In the genomic region with DNA sequence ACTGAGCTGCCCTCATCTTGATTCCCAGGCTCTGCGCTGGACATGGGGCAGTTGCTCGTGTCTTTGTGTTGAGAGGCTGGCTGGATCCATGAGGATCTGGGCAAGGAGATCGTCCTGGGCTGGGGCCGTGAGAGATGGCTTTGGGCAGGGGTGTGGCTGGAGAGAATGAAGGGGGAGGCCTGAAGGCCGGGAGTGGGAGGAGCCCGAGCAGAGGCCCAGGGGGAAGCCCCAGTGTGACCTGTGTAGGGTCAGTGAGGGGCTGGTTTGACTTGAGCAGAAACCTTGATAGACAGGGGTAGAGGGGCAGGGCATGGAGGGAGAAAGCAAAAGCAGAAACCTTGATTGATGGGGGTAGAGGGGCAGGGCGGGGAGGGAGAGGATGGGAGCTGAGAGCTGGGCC, we compare ENCODE assay signal across 22 cellular contexts.
"Had no signal": no experiment of that assay in that cellular context is flagged by ENCODE, and none has a peak within 500 bp of the region (broad histone marks: within the 10 kb centered on the region; RNA-seq: fewer than 3 reads in every experiment).

No MANE protein-coding gene starts in this region.

- H3K27ac ChIP-seq: WERI-Rb-1 had no signal

- H3K27me3 Mint-ChIP-seq: activated CD8-positive, alpha-beta memory T cell treated with anti-CD3 and anti-CD28 coated beads, Interleukin-2, amount 10 ng/mL, durations not matched to agents 7 days and 5 days; activated naive CD4-positive, alpha-beta T cell treated with anti-CD3 and anti-CD28 coated beads, Interleukin-2, amount 50 U/mL, for 24 hours had no signal

- H3K36me3 ChIP-seq: WERI-Rb-1 had no signal

- H3K27ac Mint-ChIP-seq: activated CD8-positive, alpha-beta memory T cell treated with anti-CD3 and anti-CD28 coated beads, Interleukin-2, amount 10 ng/mL, durations not matched to agents 7 days and 5 days; activated naive CD4-positive, alpha-beta T cell treated with anti-CD3 and anti-CD28 coated beads, Interleukin-2, amount 50 U/mL, for 24 hours; activated T-cell treated with anti-CD3 and anti-CD28 coated beads, Interleukin-2, amount 50 U/mL, for 24 hours; activated T-helper 1 cell treated with anti-CD3 and anti-CD28 coated beads, Interleukin-12 subunit alpha, Interleukin-12 subunit beta, Interleukin-2, Interleukin-4 antibody, amounts not matched to agents 30 ng/mL and 10 ng/mL and 1 ng/mL, durations not matched to agents 14 hours and 24 hours and 36 hours; T-cell had no signal

- ATAC-seq: activated CD8-positive, alpha-beta memory T cell treated with anti-CD3 and anti-CD28 coated beads, Interleukin-2, amount 10 ng/mL, durations not matched to agents 7 days and 5 days; T-cell had no signal

- H3K4me3 Mint-ChIP-seq: activated CD8-positive, alpha-beta memory T cell treated with anti-CD3 and anti-CD28 coated beads, Interleukin-2, amount 10 ng/mL, durations not matched to agents 7 days and 5 days; activated naive CD4-positive, alpha-beta T cell treated with anti-CD3 and anti-CD28 coated beads, Interleukin-2, amount 50 U/mL, for 24 hours; activated T-cell treated with anti-CD3 and anti-CD28 coated beads, Interleukin-2, amount 50 U/mL, for 24 hours; activated T-helper 1 cell treated with anti-CD3 and anti-CD28 coated beads, Interleukin-12 subunit alpha, Interleukin-12 subunit beta, Interleukin-2, Interleukin-4 antibody, amounts not matched to agents 30 ng/mL and 10 ng/mL and 1 ng/mL, durations not matched to agents 14 hours and 24 hours and 36 hours; T-cell had no signal

- DNase-seq: activated CD4-positive, alpha-beta T cell treated with anti-CD3 and anti-CD28 coated beads for 48 hours; activated CD4-positive, alpha-beta T cell treated with anti-CD3 and anti-CD28 coated beads, Interleukin-2, amount 50 U/mL, for 4 hours; activated CD4-positive, CD25-positive, alpha-beta regulatory T cell treated with anti-CD3 and anti-CD28 coated beads, Interleukin-2, amount 50 U/mL, for 72 hours; activated CD8-positive, alpha-beta memory T cell treated with anti-CD3 and anti-CD28 coated beads, Interleukin-2, amount 10 ng/mL, durations not matched to agents 7 days and 5 days; activated effector memory CD4-positive, alpha-beta T cell treated with Interleukin-2 at 50 U/mL for 16 hours; activated naive CD4-positive, alpha-beta T cell; activated T-cell treated with anti-CD3 and anti-CD28 coated beads, Interleukin-2, amount 50 U/mL, for 24 hours; aorta; central memory CD4-positive, alpha-beta T cell; KG1; NCI-H1048; NCI-H1930; NCI-H2171 treated with DMSO at 0.1 percent for 48 hours; NCI-H226; NCI-H526; NCI-H774; SIG-M5; T-cell; T-helper 2 cell; WERI-Rb-1 had no signal

- H3K36me3 Mint-ChIP-seq: activated CD8-positive, alpha-beta memory T cell treated with anti-CD3 and anti-CD28 coated beads, Interleukin-2, amount 10 ng/mL, durations not matched to agents 7 days and 5 days; activated naive CD4-positive, alpha-beta T cell treated with anti-CD3 and anti-CD28 coated beads, Interleukin-2, amount 50 U/mL, for 24 hours; T-cell had no signal

- H3K4me1 Mint-ChIP-seq: activated CD8-positive, alpha-beta memory T cell treated with anti-CD3 and anti-CD28 coated beads, Interleukin-2, amount 10 ng/mL, durations not matched to agents 7 days and 5 days; activated naive CD4-positive, alpha-beta T cell treated with anti-CD3 and anti-CD28 coated beads, Interleukin-2, amount 50 U/mL, for 24 hours; T-cell had no signal

- H3K9me3 Mint-ChIP-seq: activated naive CD4-positive, alpha-beta T cell treated with anti-CD3 and anti-CD28 coated beads, Interleukin-2, amount 50 U/mL, for 24 hours; activated T-cell treated with anti-CD3 and anti-CD28 coated beads, Interleukin-2, amount 50 U/mL, for 24 hours; activated T-helper 1 cell treated with anti-CD3 and anti-CD28 coated beads, Interleukin-12 subunit alpha, Interleukin-12 subunit beta, Interleukin-2, Interleukin-4 antibody, amounts not matched to agents 30 ng/mL and 10 ng/mL and 1 ng/mL, durations not matched to agents 14 hours and 24 hours and 36 hours; T-cell had no signal
